In genomic region chr2:96547203-96547641, GRCh38 we compare ENCODE assay signal across 13 cellular contexts. TPM values are rescaled to one million over a fixed set of nuclear protein-coding genes. Genes with fewer than 3 reads are reported as not detected.
DNase-seq lines count a peak whose midpoint lies in the region; ATAC-seq, FAIRE-seq and TF ChIP-seq lines count a peak whose summit lies in the region.
"Had no signal": no experiment of that assay in that cellular context is flagged by ENCODE, and none has a peak within 500 bp of the region (broad histone marks: within the 10 kb centered on the region; RNA-seq: fewer than 3 reads in every experiment).

No MANE protein-coding gene starts in this region.

- no peak overlapping the region for H3K9ac ChIP-seq in HUES48 (ENCODE audit: low read depth, low read length)

- CTCF ChIA-PET in CD8-positive, alpha-beta T cell (lab: Charles Lee) = interaction anchor here (1.3 to 13.4 kb wide), 5 partner anchors 9 to 188 kb away, joined by 3 to 149 read pairs (median 8); no protein-coding TSS in a partner anchor

- no peaks in the 10 kb centered on the region for H3K27me3 Mint-ChIP-seq in CD8-positive, alpha-beta T cell (ENCODE audit: low read depth)
- H3K27me3 Mint-ChIP-seq in chondrocyte (ENCODE audit: low read depth) = no peaks in the 10 kb centered on the region
- H3K27me3 Mint-ChIP-seq in natural killer cell treated with Interleukin-12 subunit alpha and Interleukin-12 subunit beta and Interleukin-15 and Interleukin-18, amount 100 ng/mL, for 72 hours = no peaks in the 10 kb centered on the region
- no peaks in the 10 kb centered on the region for H3K27me3 Mint-ChIP-seq in activated T-helper 2 cell treated with anti-CD3 and anti-CD28 coated beads, Interferon-gamma antibody, Interleukin-2, Interleukin-4, amounts not matched to agents 10 μg/mL and 5 μg/mL and 100 μg/mL, durations not matched to agents 14 hours and 24 hours and 36 hours (ENCODE audit: low read depth)

- H3K4me3 ChIP-seq in CD8-positive, alpha-beta T cell (ENCODE audit: low read depth, low read length) = no peak overlapping the region
- H3K4me3 ChIP-seq in HUES48 (ENCODE audit: low read depth, low read length) = peak overlapping the region; percentile 4; the same call in 1 of the 2 replicates
- H3K4me3 ChIP-seq: gastrocnemius medialis, SJSA1 had no signal

- DNase-seq in CD8-positive, alpha-beta T cell = no peak
- DNase-seq in chondrocyte (ENCODE audit: low spot score) (peak; percentile 66), RCC 7860 (ENCODE audit: low spot score) (no peak), cerebellar nuclear complex (lab: John Stamatoyannopoulos, UW) (no peak)
- DNase-seq in natural killer cell treated with Interleukin-12 subunit alpha and Interleukin-12 subunit beta and Interleukin-15 and Interleukin-18, amount 100 ng/mL, for 72 hours (ENCODE audit: low spot score) = no peak
- no peak for DNase-seq in activated T-helper 2 cell treated with anti-CD3 and anti-CD28 coated beads, Interferon-gamma antibody, Interleukin-2, Interleukin-4, amounts not matched to agents 10 μg/mL and 5 μg/mL and 100 μg/mL, durations not matched to agents 14 hours and 24 hours and 36 hours (ENCODE audit: low spot score)
- DNase-seq: gastrocnemius medialis; kidney glomerular epithelial cell; NCI-H2171 treated with DMSO at 0.1 percent for 48 hours; stimulated activated CD4-positive, alpha-beta T cell treated with anti-CD3 and anti-CD28 coated beads, Interleukin-1b, Interleukin-23, amount 100 ng/mL, for 48 hours had no signal

- no peak for FAIRE-seq in RCC 7860 (lab: Jason Lieb, UNC)
- FAIRE-seq: G401.6 had no signal

- POLR2A ChIA-PET in CD8-positive, alpha-beta T cell (lab: Charles Lee) = interaction anchor here (0.6 to 4.7 kb wide), 2 partner anchors 10 to 90 kb away, joined by 3 to 35 read pairs; partner anchors contain the start of gene ARID5A

- TF ChIP-seq CTCF in CD8-positive, alpha-beta T cell (IDR thresholded peaks at IDR 0.05) = no peak
- no peak for TF ChIP-seq CTCF in chondrocyte (IDR thresholded peaks at IDR 0.05)

- peaks cover 52% of the 10 kb centered on the region for H3K4me1 Mint-ChIP-seq in CD8-positive, alpha-beta T cell (ENCODE audit: low read depth)
- peaks cover 20% of the 10 kb centered on the region for H3K4me1 Mint-ChIP-seq in chondrocyte (ENCODE audit: low read depth)
- H3K4me1 Mint-ChIP-seq in natural killer cell treated with Interleukin-12 subunit alpha and Interleukin-12 subunit beta and Interleukin-15 and Interleukin-18, amount 100 ng/mL, for 72 hours (ENCODE audit: low read depth in 2 of 2) = peaks cover 51 to 52% of the 10 kb centered on the region in 2 donors
- peaks cover 42% of the 10 kb centered on the region for H3K4me1 Mint-ChIP-seq in activated T-helper 2 cell treated with anti-CD3 and anti-CD28 coated beads, Interferon-gamma antibody, Interleukin-2, Interleukin-4, amounts not matched to agents 10 μg/mL and 5 μg/mL and 100 μg/mL, durations not matched to agents 14 hours and 24 hours and 36 hours (ENCODE audit: low read depth)

- H3K9me3 ChIP-seq in CD8-positive, alpha-beta T cell (ENCODE audit: low read length) = no peaks in the 10 kb centered on the region
- no peaks in the 10 kb centered on the region for H3K9me3 ChIP-seq in HUES48 (ENCODE audit: control insufficient read depth, insufficient read depth, low read length)
- H3K9me3 ChIP-seq: gastrocnemius medialis, SJSA1 had no signal

- peak overlapping the region; percentile 49 for H3K4me3 Mint-ChIP-seq in CD8-positive, alpha-beta T cell
- no peak overlapping the region for H3K4me3 Mint-ChIP-seq in chondrocyte (ENCODE audit: unreplicated experiment)
- peak overlapping the region; percentile 50 for H3K4me3 Mint-ChIP-seq in natural killer cell treated with Interleukin-12 subunit alpha and Interleukin-12 subunit beta and Interleukin-15 and Interleukin-18, amount 100 ng/mL, for 72 hours
- H3K4me3 Mint-ChIP-seq in activated T-helper 2 cell treated with anti-CD3 and anti-CD28 coated beads, Interferon-gamma antibody, Interleukin-2, Interleukin-4, amounts not matched to agents 10 μg/mL and 5 μg/mL and 100 μg/mL, durations not matched to agents 14 hours and 24 hours and 36 hours (ENCODE audit: low read depth) = no peak overlapping the region

- peaks cover 61% of the 10 kb centered on the region for H3K36me3 ChIP-seq in CD8-positive, alpha-beta T cell (ENCODE audit: insufficient read depth, low read length)
- H3K36me3 ChIP-seq in HUES48 (ENCODE audit: control insufficient read depth, insufficient read depth, low read length) = no peaks in the 10 kb centered on the region

- peaks cover 65% of the 10 kb centered on the region for H3K36me3 Mint-ChIP-seq in CD8-positive, alpha-beta T cell
- H3K36me3 Mint-ChIP-seq in chondrocyte (ENCODE audit: low read depth) = peaks cover 9% of the 10 kb centered on the region
- H3K36me3 Mint-ChIP-seq in natural killer cell treated with Interleukin-12 subunit alpha and Interleukin-12 subunit beta and Interleukin-15 and Interleukin-18, amount 100 ng/mL, for 72 hours = peaks cover 17% of the 10 kb centered on the region
- peaks cover 75% of the 10 kb centered on the region for H3K36me3 Mint-ChIP-seq in activated T-helper 2 cell treated with anti-CD3 and anti-CD28 coated beads, Interferon-gamma antibody, Interleukin-2, Interleukin-4, amounts not matched to agents 10 μg/mL and 5 μg/mL and 100 μg/mL, durations not matched to agents 14 hours and 24 hours and 36 hours (ENCODE audit: low read depth)

- no peak overlapping the region for H3K27ac ChIP-seq in CD8-positive, alpha-beta T cell (ENCODE audit: low read depth, low read length)
- peak overlapping the region; percentile 13 for H3K27ac ChIP-seq in HUES48 (ENCODE audit: low read depth, low read length)
- H3K27ac ChIP-seq: gastrocnemius medialis, SJSA1 had no signal

- H3K27ac Mint-ChIP-seq in CD8-positive, alpha-beta T cell = peak overlapping the region; percentile 45
- H3K27ac Mint-ChIP-seq in chondrocyte (ENCODE audit: unreplicated experiment) = peak overlapping the region; percentile 84
- peak overlapping the region; percentile 49 to 63 for H3K27ac Mint-ChIP-seq in natural killer cell treated with Interleukin-12 subunit alpha and Interleukin-12 subunit beta and Interleukin-15 and Interleukin-18, amount 100 ng/mL, for 72 hours
- no peak overlapping the region for H3K27ac Mint-ChIP-seq in activated T-helper 2 cell treated with anti-CD3 and anti-CD28 coated beads, Interferon-gamma antibody, Interleukin-2, Interleukin-4, amounts not matched to agents 10 μg/mL and 5 μg/mL and 100 μg/mL, durations not matched to agents 14 hours and 24 hours and 36 hours

- intact Hi-C loops in CD8-positive, alpha-beta T cell (cut with DNase I, micrococcal nuclease) = no loop called here
- intact Hi-C loops in activated T-helper 2 cell treated with anti-CD3 and anti-CD28 coated beads, Interferon-gamma antibody, Interleukin-2, Interleukin-4, amounts not matched to agents 10 μg/mL and 5 μg/mL and 100 μg/mL, durations not matched to agents 14 hours and 24 hours and 36 hours (cut with micrococcal nuclease) = no loop called here

- ATAC-seq in CD8-positive, alpha-beta T cell = no peak
- ATAC-seq in natural killer cell treated with Interleukin-12 subunit alpha and Interleukin-12 subunit beta and Interleukin-15 and Interleukin-18, amount 100 ng/mL, for 72 hours = no peak
- ATAC-seq: gastrocnemius medialis had no signal

- no peaks in the 10 kb centered on the region for H3K27me3 ChIP-seq in CD8-positive, alpha-beta T cell (ENCODE audit: insufficient read depth, low read length)
- H3K27me3 ChIP-seq in HUES48 (ENCODE audit: control insufficient read depth, insufficient read depth, low read length) = no peaks in the 10 kb centered on the region; the same call in 1 of the 2 replicates
- H3K27me3 ChIP-seq: gastrocnemius medialis, SJSA1 had no signal

- peaks cover 54% of the 10 kb centered on the region for H3K4me1 ChIP-seq in CD8-positive, alpha-beta T cell (ENCODE audit: insufficient read depth, low read length)
- no peaks in the 10 kb centered on the region; the same call in 1 of the 2 replicates for H3K4me1 ChIP-seq in HUES48 (ENCODE audit: control insufficient read depth, insufficient read depth, low read length)
- H3K4me1 ChIP-seq: SJSA1 had no signal

- H3K9me3 Mint-ChIP-seq in CD8-positive, alpha-beta T cell = no peaks in the 10 kb centered on the region
- H3K9me3 Mint-ChIP-seq in chondrocyte (ENCODE audit: low read depth) = no peaks in the 10 kb centered on the region
- H3K9me3 Mint-ChIP-seq in natural killer cell treated with Interleukin-12 subunit alpha and Interleukin-12 subunit beta and Interleukin-15 and Interleukin-18, amount 100 ng/mL, for 72 hours = no peaks in the 10 kb centered on the region
- no peaks in the 10 kb centered on the region for H3K9me3 Mint-ChIP-seq in activated T-helper 2 cell treated with anti-CD3 and anti-CD28 coated beads, Interferon-gamma antibody, Interleukin-2, Interleukin-4, amounts not matched to agents 10 μg/mL and 5 μg/mL and 100 μg/mL, durations not matched to agents 14 hours and 24 hours and 36 hours

RNA-seq across cellular contexts. Expression of gene ARID5A, which starts 10.7 kb away (rescaled TPM):
- 100 to 1,000 TPM; 408 to 413 TPM for total RNA-seq in CD8-positive, alpha-beta T cell
- total RNA-seq in chondrocyte = 7.5 to 14.4 TPM (median 12.9 TPM) in 3 replicates
- 100 to 1,000 TPM in 1 of 2 donors, 10 to 100 TPM in 1; 81.4 to 115 TPM for total RNA-seq in natural killer cell treated with Interleukin-12 subunit alpha and Interleukin-12 subunit beta and Interleukin-15 and Interleukin-18, amount 100 ng/mL, for 72 hours
- 164 and 170 TPM in 2 replicates for total RNA-seq in activated T-helper 2 cell treated with anti-CD3 and anti-CD28 coated beads, Interferon-gamma antibody, Interleukin-2, Interleukin-4, amounts not matched to agents 10 μg/mL and 5 μg/mL and 100 μg/mL, durations not matched to agents 14 hours and 24 hours and 36 hours

RNA-seq across cellular contexts. Expression of gene NEURL3, which starts 42.1 kb away (rescaled TPM):
- not detected for total RNA-seq in CD8-positive, alpha-beta T cell
- not detected in 3 replicates for total RNA-seq in chondrocyte
- total RNA-seq in natural killer cell treated with Interleukin-12 subunit alpha and Interleukin-12 subunit beta and Interleukin-15 and Interleukin-18, amount 100 ng/mL, for 72 hours = under 1 TPM in 1 of 2 donors, not detected in 1; 0.64 TPM
- 0.16 and 0.52 TPM in 2 replicates for total RNA-seq in activated T-helper 2 cell treated with anti-CD3 and anti-CD28 coated beads, Interferon-gamma antibody, Interleukin-2, Interleukin-4, amounts not matched to agents 10 μg/mL and 5 μg/mL and 100 μg/mL, durations not matched to agents 14 hours and 24 hours and 36 hours
- total RNA-seq: gastrocnemius medialis, SJSA1 had no signal

Comparison
In these comparisons a context has a peak if more than half of its experiments do, and no peak if none do; other contexts are left out.
1. H3K4me3 Mint-ChIP-seq: peak in CD8-positive, alpha-beta T cell (single experiment) and natural killer cell treated with Interleukin-12 subunit alpha and Interleukin-12 subunit beta and Interleukin-15 and Interleukin-18, amount 100 ng/mL, for 72 hours (single experiment); none in chondrocyte (single experiment) and activated T-helper 2 cell treated with anti-CD3 and anti-CD28 coated beads, Interferon-gamma antibody, Interleukin-2, Interleukin-4, amounts not matched to agents 10 μg/mL and 5 μg/mL and 100 μg/mL, durations not matched to agents 14 hours and 24 hours and 36 hours (single experiment).